In genomic region chr3:149784064-149784704, GRCh38 we compare ENCODE assay signal across 2 cellular contexts.
TF ChIP-seq lines count a peak whose summit lies in the region.

No MANE protein-coding gene starts in this region.

TF ChIP-seq in GM23338, 12 proteins besides CTCF, POLR2A, EP300 and RAD21 (continued from another document):
- no peak for TF ChIP-seq REST (IDR thresholded peaks at IDR 0.05; ENCODE audit: unreplicated experiment)
- no peak for TF ChIP-seq POLR2AphosphoS5 (IDR thresholded peaks at IDR 0.05; ENCODE audit: low read depth)
- TF ChIP-seq ZNF462 (CRISPR knock-in tag; IDR thresholded peaks at IDR 0.05), result no peak
- no peak for TF ChIP-seq STAT1 (IDR thresholded peaks at IDR 0.05; ENCODE audit: unreplicated experiment)
- TF ChIP-seq EZH2phosphoT487 (IDR thresholded peaks at IDR 0.05; ENCODE audit: unreplicated experiment), result no peak
- TF ChIP-seq ZNF114 (CRISPR knock-in tag; IDR thresholded peaks at IDR 0.05), result no peak

TF ChIP-seq in WTC11, 78 proteins besides CTCF, POLR2A, EP300 and RAD21 (continued from another document):
- TF ChIP-seq AFF4 (CRISPR knock-in tag; IDR thresholded peaks at IDR 0.05; ENCODE audit: borderline replicate concordance) (no peak), USF1 (CRISPR knock-in tag; IDR thresholded peaks at IDR 0.05) (peak; percentile 35; the same call in 1 of the 2 replicates)
